ENCODE assay signal across 8 cellular contexts in the genomic region with DNA sequence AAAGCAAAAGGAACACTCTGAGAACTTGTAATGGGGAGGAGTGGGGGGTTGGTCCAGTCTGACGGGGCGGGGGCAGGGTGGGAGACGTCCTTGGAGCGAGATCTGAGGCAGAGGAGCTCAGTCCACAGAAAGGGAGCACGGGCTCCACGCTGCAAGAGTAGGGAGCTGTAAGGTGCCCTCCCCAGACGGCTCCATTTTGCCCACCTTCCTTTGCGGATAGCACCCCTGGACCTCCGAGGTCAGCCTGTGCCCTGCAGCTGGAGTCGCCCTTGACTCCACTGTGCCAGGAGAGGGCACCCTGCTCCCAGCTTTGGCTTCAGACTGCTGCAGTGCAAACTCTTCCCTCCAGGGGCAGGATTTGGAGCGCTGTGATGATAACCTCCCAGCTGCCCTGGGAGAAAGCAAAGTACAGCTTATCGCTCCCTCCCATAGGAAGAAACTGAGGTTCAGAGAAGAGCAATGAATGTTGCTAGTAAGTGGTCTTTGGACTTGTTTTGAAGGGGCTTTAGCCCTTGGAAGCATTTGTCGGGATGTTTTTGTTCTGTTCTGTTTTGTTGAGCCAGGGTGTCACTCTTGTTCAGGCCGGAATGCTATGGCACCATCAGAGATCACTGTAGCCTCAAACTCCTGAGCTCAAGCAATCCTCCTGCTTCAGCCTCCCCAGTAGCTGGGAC. TPM values are rescaled to one million over a fixed set of nuclear protein-coding genes. Genes with fewer than 3 reads are reported as not detected.
A peak's percentile ranks its signal among the peaks of the same experiment; 100 is the strongest.
DNase-seq lines count a peak whose midpoint lies in the region; ATAC-seq, FAIRE-seq and TF ChIP-seq lines count a peak whose summit lies in the region.

No MANE protein-coding gene starts in this region.

- H3K9me3 ChIP-seq in BLaER1 (no peaks in the 10 kb centered on the region), endodermal cell (ENCODE audit: control insufficient read depth, low read length) (no peaks in the 10 kb centered on the region)

- peak overlapping the region; percentile 79 for H3K56ac ChIP-seq in mesendoderm (ENCODE audit: low read length)

- no peak overlapping the region for H3K4me3 ChIP-seq in BLaER1
- peak overlapping the region; percentile 10 for H3K4me3 ChIP-seq in endodermal cell (ENCODE audit: low read length)
- no peak overlapping the region for H3K4me3 ChIP-seq in mesendoderm (ENCODE audit: low read length)

- H3K4me3 Mint-ChIP-seq in endodermal cell, result peak overlapping the region; percentile 51

- H3K36me3 Mint-ChIP-seq in endodermal cell (ENCODE audit: low read depth), result no peaks in the 10 kb centered on the region

- no peak overlapping the region for H2AK5ac ChIP-seq in mesendoderm (ENCODE audit: low read length)

- H3K4me1 Mint-ChIP-seq in endodermal cell, result peaks cover 18% of the 10 kb centered on the region

- H4K5ac ChIP-seq in mesendoderm (ENCODE audit: low read length), result no peak overlapping the region

- H2BK15ac ChIP-seq in mesendoderm (replicated peaks; ENCODE audit: low read depth), result no peak overlapping the region

- no peak overlapping the region for H2BK5ac ChIP-seq in mesendoderm (ENCODE audit: low read length)

- no peak overlapping the region for H3K27ac ChIP-seq in BLaER1
- no peak overlapping the region for H3K27ac ChIP-seq in endodermal cell (ENCODE audit: low read depth, low read length)
- H3K27ac ChIP-seq in mesendoderm (ENCODE audit: low read depth, low read length), result no peak overlapping the region

- H3K9ac ChIP-seq in BLaER1 (no peak overlapping the region), endodermal cell (ENCODE audit: extremely low read depth, low read length, poor library complexity, severe bottlenecking) (no peak overlapping the region), mesendoderm (ENCODE audit: low read length) (peak overlapping the region; percentile 31)

- no peak overlapping the region for H4K8ac ChIP-seq in mesendoderm (ENCODE audit: low read depth, low read length)

- peaks cover 5% of the 10 kb centered on the region; the same call in 1 of the 2 replicates for H3K4me1 ChIP-seq in BLaER1
- H3K4me1 ChIP-seq in endodermal cell (ENCODE audit: control insufficient read depth, insufficient read depth, low read length), result peaks cover 9% of the 10 kb centered on the region
- no peaks in the 10 kb centered on the region for H3K4me1 ChIP-seq in mesendoderm (ENCODE audit: control insufficient read depth, low read depth, low read length)

- H3K36me3 ChIP-seq in BLaER1 (no peaks in the 10 kb centered on the region), endodermal cell (ENCODE audit: control insufficient read depth, insufficient read depth, low read length) (no peaks in the 10 kb centered on the region), mesendoderm (ENCODE audit: control insufficient read depth, insufficient read depth, low read length) (no peaks in the 10 kb centered on the region)

- peaks cover 28% of the 10 kb centered on the region for H3K27me3 ChIP-seq in BLaER1
- H3K27me3 ChIP-seq in endodermal cell (ENCODE audit: control insufficient read depth, insufficient read depth, low read length, poor library complexity, severe bottlenecking), result peaks cover 9% of the 10 kb centered on the region
- H3K27me3 ChIP-seq in mesendoderm (ENCODE audit: insufficient read depth, low read length, poor library complexity), result no peaks in the 10 kb centered on the region

- H3K27me3 Mint-ChIP-seq in endodermal cell (ENCODE audit: insufficient read depth), result peaks cover 13% of the 10 kb centered on the region

- H3K4ac ChIP-seq in mesendoderm (ENCODE audit: low read depth, low read length), result no peak overlapping the region

- TF ChIP-seq CTCF in endodermal cell (conservative IDR thresholded peaks at IDR 0.05), result peak; percentile 100

- H3K4me2 ChIP-seq in BLaER1 (peak overlapping the region; percentile 68), mesendoderm (ENCODE audit: low read length) (peak overlapping the region; percentile 23)

- ATAC-seq in GM19438 (IDR thresholded peaks at IDR 0.05; ENCODE audit: low read depth, unreplicated experiment), result peak; percentile 80

- FAIRE-seq in HTR-8/SVneo (lab: Jason Lieb, UNC), result peak; percentile 72

- no peaks in the 10 kb centered on the region for H3K9me3 Mint-ChIP-seq in endodermal cell

- H3K18ac ChIP-seq in mesendoderm (ENCODE audit: low read length), result no peak overlapping the region

- H4K20me1 ChIP-seq in BLaER1, result no peaks in the 10 kb centered on the region

- no peak overlapping the region for H3K23ac ChIP-seq in mesendoderm (ENCODE audit: low read length)

- H3K79me1 ChIP-seq in mesendoderm (ENCODE audit: low read length), result no peaks in the 10 kb centered on the region

- H2BK120ac ChIP-seq in mesendoderm (ENCODE audit: low read depth, low read length), result no peak overlapping the region

- no peaks in the 10 kb centered on the region for H3K79me2 ChIP-seq in mesendoderm (ENCODE audit: control insufficient read depth, insufficient read depth, low read length)

- peak overlapping the region; percentile 52 for H3K27ac Mint-ChIP-seq in endodermal cell

- DNase-seq in HTR-8/SVneo (ENCODE audit: insufficient read length, low spot score) (peak; percentile 88), NOMO-1 treated with DMSO at 0.1 percent for 48 hours (lab: John Stamatoyannopoulos, UW; ENCODE audit: unreplicated experiment) (peak; percentile 85), endodermal cell (peak; percentile 98), mesendoderm (peak; percentile 95)
- peak; percentile 69 to 76 for DNase-seq in activated CD8-positive, alpha-beta memory T cell treated with anti-CD3 and anti-CD28 coated beads for 4 hours (ENCODE audit: low read depth in 2 of 2)
- peak; percentile 61 to 72 for DNase-seq in stimulated activated CD8-positive, alpha-beta memory T cell treated with anti-CD3 and anti-CD28 coated beads, Interleukin-15, amount 100 ng/mL, for 4 hours (ENCODE audit: low read depth in 2 of 2)

- WGBS in endodermal cell (ENCODE audit: insufficient coverage in 1 of 2, insufficient read length in 1 of 2), 2 experiments, result 6 to 14% methylated on average over 10 to 14 of the region's 14 CpGs
- WGBS in mesendoderm (ENCODE audit: extremely low coverage, insufficient coverage, low lambda C conversion rate), result no CpG with 5 or more reads among the region's 14 CpGs

RNA-seq across cellular contexts. Expression of gene AHCY, which starts 9.5 kb away (rescaled TPM):
- total RNA-seq in endodermal cell, result 100 to 1,000 TPM; 271 to 350 TPM
- polyA plus RNA-seq in endodermal cell (2013, experiment 1 of 2), result 170 TPM
- polyA plus RNA-seq in endodermal cell (2013, experiment 2 of 2), result 151 TPM
- polyA plus RNA-seq in mesendoderm (2013, experiment 1 of 2), result 233 TPM
- polyA plus RNA-seq in mesendoderm (2013, experiment 2 of 2), result 236 TPM

RNA-seq across cellular contexts. Expression of gene ITCH, which starts 50.4 kb away (rescaled TPM):
- 10 to 100 TPM; 65.1 to 84.4 TPM for total RNA-seq in endodermal cell
- 39.3 TPM for polyA plus RNA-seq in endodermal cell (2013, experiment 1 of 2)
- 37.1 TPM for polyA plus RNA-seq in endodermal cell (2013, experiment 2 of 2)
- 18.3 TPM for polyA plus RNA-seq in mesendoderm (2013, experiment 1 of 2)
- 18.5 TPM for polyA plus RNA-seq in mesendoderm (2013, experiment 2 of 2)
